Comparison of ENCODE assay signal across 13 cellular contexts in the genomic region with DNA sequence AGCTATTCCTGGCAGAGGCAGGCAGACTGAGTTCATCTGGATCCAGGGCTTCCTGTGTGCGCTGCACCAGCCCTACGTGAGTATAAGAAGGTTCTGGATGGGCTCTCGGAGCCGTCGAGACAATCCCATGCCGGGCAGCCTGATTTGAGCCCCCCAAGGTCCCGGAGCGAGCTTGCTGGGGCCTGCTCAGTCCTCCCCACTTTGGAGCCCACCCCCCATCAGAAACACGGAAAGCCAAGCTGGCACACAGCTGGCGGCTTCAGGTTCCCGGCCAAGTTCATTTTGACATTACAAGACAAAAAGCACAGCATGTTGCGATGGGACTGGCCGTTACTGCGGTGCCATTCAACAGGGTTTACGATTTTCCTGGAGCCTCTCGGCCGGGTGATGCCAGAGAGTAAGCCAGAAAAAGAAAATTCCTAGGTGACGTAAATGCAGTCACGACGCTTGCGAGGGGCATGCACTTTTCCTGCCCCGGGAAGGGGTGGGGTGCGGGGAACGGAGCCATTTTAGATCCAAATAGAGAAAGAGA.
DNase-seq lines count a peak whose midpoint lies in the region; ATAC-seq and TF ChIP-seq lines count a peak whose summit lies in the region.
"Had no signal": no experiment of that assay in that cellular context is flagged by ENCODE, and none has a peak within 500 bp of the region (broad histone marks: within the 10 kb centered on the region; RNA-seq: fewer than 3 reads in every experiment).

No MANE protein-coding gene starts in this region.

- no peak for TF ChIP-seq CTCF in astrocyte of the spinal cord (IDR thresholded peaks at IDR 0.05; ENCODE audit: low read depth, low read length)

- 24% methylated on average over 24 of the region's 24 CpGs for WGBS in right cardiac atrium

- no peaks in the 10 kb centered on the region for H3K9me3 ChIP-seq in right cardiac atrium (ENCODE audit: control insufficient read depth, low read length)
- H3K9me3 ChIP-seq: spleen had no signal

- intact Hi-C loops in right cardiac atrium (cut with DNase I) = loop anchor here in 3 of 4 donors (5.0 kb wide), 1 partner anchor 174 kb away; no protein-coding TSS in a partner anchor

- peak; percentile 8 for DNase-seq in Ammon's horn (ENCODE audit: low spot score)
- DNase-seq in astrocyte of the spinal cord (ENCODE audit: low read depth, low spot score) = peak; percentile 66
- DNase-seq in right cardiac atrium = peak; percentile 74 to 87 (median 76)
- DNase-seq in retina = peak; percentile 42
- DNase-seq in NCI-H2029 treated with DMSO at 0.1 percent for 48 hours (lab: John Stamatoyannopoulos, UW) = no peak
- DNase-seq in NCI-H510A treated with DMSO at 0.1 percent for 48 hours (lab: John Stamatoyannopoulos, UW) = no peak
- DNase-seq: activated CD8-positive, alpha-beta T cell treated with anti-CD3 and anti-CD28 coated beads, Interleukin-2, amount 10 ng/mL, durations not matched to agents 7 days and 5 days; NCI-H2029; SIG-M5; spleen had no signal

- in situ Hi-C loops in astrocyte of the spinal cord (cut with HindIII; ENCODE audit: low sequenced_read_pairs) = no loop called here

- peak; percentile 83 to 84 for ATAC-seq in right cardiac atrium
- ATAC-seq in GM21737 (IDR thresholded peaks at IDR 0.05; ENCODE audit: unreplicated experiment) = no peak
- ATAC-seq in GM18858 (IDR thresholded peaks at IDR 0.05; ENCODE audit: unreplicated experiment) = no peak
- ATAC-seq: activated CD8-positive, alpha-beta T cell treated with anti-CD3 and anti-CD28 coated beads, Interleukin-2, amount 10 ng/mL, durations not matched to agents 7 days and 5 days; stimulated activated effector memory CD8-positive, alpha-beta T cell treated with anti-CD3 and anti-CD28 coated beads, Interleukin-12 subunit alpha, Interleukin-12 subunit beta, amount 100 ng/mL, for 72 hours had no signal

- H3K27ac ChIP-seq in right cardiac atrium (ENCODE audit: low read length) = peak overlapping the region; percentile 56

- peaks cover 5% of the 10 kb centered on the region for H3K4me1 ChIP-seq in right cardiac atrium (ENCODE audit: control insufficient read depth, insufficient read depth, low read length)

- H3K27me3 ChIP-seq in right cardiac atrium (ENCODE audit: control insufficient read depth, insufficient read depth) = no peaks in the 10 kb centered on the region

- H3K4me3 ChIP-seq in astrocyte of the spinal cord (ENCODE audit: low read depth, low read length) (no peak overlapping the region), right cardiac atrium (ENCODE audit: low read length) (no peak overlapping the region)
- H3K4me3 ChIP-seq: spleen had no signal

Comparison
In these comparisons a context has a peak if more than half of its experiments do, and no peak if none do; other contexts are left out.
1. DNase-seq: peak in Ammon's horn (single experiment), astrocyte of the spinal cord (single experiment), right cardiac atrium (3 of 3) and retina (single experiment); none in NCI-H2029 treated with DMSO at 0.1 percent for 48 hours (single experiment) and NCI-H510A treated with DMSO at 0.1 percent for 48 hours (single experiment).
2. ATAC-seq: peak in right cardiac atrium (2 of 2); none in GM21737 (single experiment) and GM18858 (single experiment).